In the genomic region with DNA sequence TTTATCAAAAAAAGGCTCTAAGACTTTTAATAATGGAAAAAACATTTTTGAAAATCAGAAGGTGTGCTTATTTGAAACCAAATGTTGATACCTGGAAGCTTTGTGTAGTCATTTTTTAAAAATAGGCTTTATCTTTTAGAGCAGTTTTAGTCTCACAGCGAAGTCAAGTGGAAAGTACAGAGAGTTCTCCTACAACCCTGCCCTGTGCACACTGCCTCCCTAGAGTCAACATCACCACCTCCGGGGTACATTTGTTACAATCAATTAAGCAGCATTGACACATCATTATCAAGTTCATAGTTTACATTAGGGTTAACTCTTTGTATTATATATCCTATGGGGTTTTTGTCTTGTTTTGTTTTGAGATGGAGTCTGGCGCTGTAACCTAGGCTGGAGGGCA, we compare ENCODE assay signal across 22 cellular contexts. TPM values are rescaled to one million over a fixed set of nuclear protein-coding genes. Genes with fewer than 3 reads are reported as not detected.
DNase-seq lines count a peak whose midpoint lies in the region; ATAC-seq, FAIRE-seq and TF ChIP-seq lines count a peak whose summit lies in the region.
"Had no signal": no experiment of that assay in that cellular context is flagged by ENCODE, and none has a peak within 500 bp of the region (broad histone marks: within the 10 kb centered on the region; RNA-seq: fewer than 3 reads in every experiment).

No MANE protein-coding gene starts in this region.

- H3K27me3 ChIP-seq in body of pancreas: no peaks in the 10 kb centered on the region
- H3K27me3 ChIP-seq in pancreas: no peaks in the 10 kb centered on the region

- H3K4me3 ChIP-seq in body of pancreas (no peak overlapping the region), pancreas (no peak overlapping the region), mucosa of descending colon (no peak overlapping the region)
- H3K4me3 ChIP-seq: A549, GM23338 had no signal

- TF ChIP-seq POLR2A in body of pancreas (IDR thresholded peaks at IDR 0.05): no peak

- 48 to 51% methylated on average over 3 of the region's 3 CpGs for WGBS in body of pancreas, 2 donors
- WGBS in pancreas, 2 donors: 45 to 49% methylated on average over 3 of the region's 3 CpGs

- FAIRE-seq in pancreas (lab: Jason Lieb, UNC): no peak
- FAIRE-seq: A549, GM12892, GM18507, H54, HTR-8/SVneo had no signal

- H3K27ac ChIP-seq in body of pancreas (peak overlapping the region; percentile 28 to 64 (median 56)), pancreas (no peak overlapping the region)
- H3K27ac ChIP-seq: 22Rv1, A549, C4-2B had no signal

- H3K9me3 ChIP-seq in body of pancreas (no peaks in the 10 kb centered on the region), pancreas (no peaks in the 10 kb centered on the region), mucosa of descending colon (no peaks in the 10 kb centered on the region)
- H3K9me3 ChIP-seq: A549 had no signal

- ATAC-seq in Right ventricle myocardium superior (ENCODE audit: poor library complexity): peak; percentile 65
- ATAC-seq in body of pancreas: peak; percentile 71
- ATAC-seq in pancreas: peak; percentile 17 to 72 (median 62)
- ATAC-seq in HG03432 (IDR thresholded peaks at IDR 0.05; ENCODE audit: unreplicated experiment): no peak
- no peak for ATAC-seq in mucosa of descending colon
- ATAC-seq: A549, GM23338 had no signal

- intact Hi-C loops in Right ventricle myocardium superior (cut with DNase I) (no loop called here), cardiac septum (cut with DNase I) (no loop called here), body of pancreas (cut with DNase I) (no loop called here), pancreas (cut with DNase I) (no loop called here), mucosa of descending colon (cut with DNase I, micrococcal nuclease) (no loop called here)

- H3K36me3 ChIP-seq in body of pancreas (replicated peaks in 1 of 2; ENCODE audit: insufficient read depth in 1 of 2, low read depth in 2 of 2) (no peaks in the 10 kb centered on the region), pancreas (no peaks in the 10 kb centered on the region), mucosa of descending colon (ENCODE audit: low read depth) (no peaks in the 10 kb centered on the region)

- H3K4me1 ChIP-seq in body of pancreas: peaks cover 60% of the 10 kb centered on the region
- peaks cover 18 to 42% (median 26%) of the 10 kb centered on the region in 3 donors for H3K4me1 ChIP-seq in pancreas
- no peaks in the 10 kb centered on the region for H3K4me1 ChIP-seq in mucosa of descending colon (ENCODE audit: low read depth)
- H3K4me1 ChIP-seq: A549 had no signal

- DNase-seq in Right ventricle myocardium superior (no peak), cardiac septum (ENCODE audit: low spot score) (no peak), NCI-H2081 treated with DMSO at 0.1 percent for 48 hours (lab: John Stamatoyannopoulos, UW) (peak; percentile 62), body of pancreas (peak in 3 of 4 donors; percentile 60 to 75 (median 67)), pancreas (no peak), mucosa of descending colon (no peak), mesenteric fat pad (ENCODE audit: low spot score) (no peak)
- DNase-seq: AML-193; CD4-positive, alpha-beta memory T cell; DMS153; DMS79; GDM1; HCEC 1CT had no signal

- TF ChIP-seq CTCF in body of pancreas (IDR thresholded peaks at IDR 0.05) (no peak), pancreas (IDR thresholded peaks at IDR 0.05) (no peak), mucosa of descending colon (IDR thresholded peaks at IDR 0.05) (no peak)

RNA-seq across cellular contexts. Expression of gene ERO1B, which starts 10.7 kb away (rescaled TPM):
- total RNA-seq in Right ventricle myocardium superior: 5.0 TPM
- 5.8 TPM for total RNA-seq in cardiac septum
- 100 to 1,000 TPM; 136 to 489 TPM for total RNA-seq in body of pancreas
- total RNA-seq in pancreas: 100 to 1,000 TPM in 3 of 6 donors, 10 to 100 TPM in 3; 94.9 to 153 (median 100) TPM
- polyA plus RNA-seq in pancreas: 100 to 1,000 TPM in 1 of 2 donors, 10 to 100 TPM in 1; 84.5 to 225 TPM
- total RNA-seq in mucosa of descending colon: 1 to 10 TPM; 1.6 to 8.4 (median 3.0) TPM
- 7.1 TPM for total RNA-seq in mesenteric fat pad

Comparison
In these comparisons a context has a peak if more than half of its experiments do, and no peak if none do; other contexts are left out.
1. ATAC-seq: peak in Right ventricle myocardium superior (single experiment), body of pancreas (single experiment) and pancreas (4 of 4); none in HG03432 (single experiment) and mucosa of descending colon (single experiment).
2. DNase-seq: peak in NCI-H2081 treated with DMSO at 0.1 percent for 48 hours (single experiment) and body of pancreas (3 of 4); none in Right ventricle myocardium superior (single experiment), cardiac septum (single experiment), pancreas (0 of 6), mucosa of descending colon (0 of 3) and mesenteric fat pad (single experiment).
3. H3K27ac ChIP-seq: peak in body of pancreas (4 of 4); none in pancreas (0 of 4).
4. RNA of gene ERO1B, which starts 10.7 kb away (total RNA-seq): 136 to 489 TPM in body of pancreas and 94.9 to 153 TPM in pancreas; 7.1 TPM in mesenteric fat pad (single experiment), 5.8 TPM in cardiac septum (single experiment), 5.0 TPM in Right ventricle myocardium superior (single experiment) and 1.6 to 8.4 TPM in mucosa of descending colon; every median in the first group is over 10 times any median in the second.